1 cellular context compared by ENCODE assay signal in genomic region chr17:73192894-73193701, GRCh38.
TF ChIP-seq lines count a peak whose summit lies in the region.

TSS of gene COG1 (plus strand) at chr17:73193055. CDS start at chr17:73193070, 15 bp downstream.

TF ChIP-seq in HepG2, 621 proteins besides CTCF, POLR2A, EP300 and RAD21 (continued from another document and continues in another):
- TF ChIP-seq UBTF (CRISPR knock-in tag; IDR thresholded peaks at IDR 0.05) (peak; percentile 87), EHMT2 (IDR thresholded peaks at IDR 0.05; ENCODE audit: borderline replicate concordance, low read depth, low read length) (no peak), IRF2 (CRISPR knock-in tag; IDR thresholded peaks at IDR 0.05) (0 out of 2 replicates have a peak, but pooled peaks have one; percentile 49), PAF1 (CRISPR knock-in tag; IDR thresholded peaks at IDR 0.05) (no peak), ZFP91 (CRISPR knock-in tag; IDR thresholded peaks at IDR 0.05; ENCODE audit: borderline replicate concordance) (peak; percentile 91), PLRG1 (conservative IDR thresholded peaks at IDR 0.05) (no peak), ZNF768 (CRISPR knock-in tag; IDR thresholded peaks at IDR 0.05) (peak; percentile 68), MTA3 (CRISPR knock-in tag; IDR thresholded peaks at IDR 0.05) (no peak), MAF1 (CRISPR knock-in tag; IDR thresholded peaks at IDR 0.05; ENCODE audit: borderline replicate concordance) (no peak), ZNF687 (CRISPR knock-in tag; IDR thresholded peaks at IDR 0.05) (peak; percentile 86), ZNF431 (CRISPR knock-in tag; IDR thresholded peaks at IDR 0.05; ENCODE audit: borderline replicate concordance, low read depth) (peak; percentile 23), RNF219 (CRISPR knock-in tag; IDR thresholded peaks at IDR 0.05) (no peak), ATAD3A (CRISPR knock-in tag; IDR thresholded peaks at IDR 0.05) (no peak), ZNF841 (CRISPR knock-in tag; IDR thresholded peaks at IDR 0.05; ENCODE audit: borderline replicate concordance) (no peak), ZNF33B (CRISPR knock-in tag; IDR thresholded peaks at IDR 0.05) (no peak), ZNF501 (CRISPR knock-in tag; IDR thresholded peaks at IDR 0.05) (peak; percentile 59; the same call in 1 of the 2 replicates), KLF13 (CRISPR knock-in tag; IDR thresholded peaks at IDR 0.05) (no peak), DNMT3B (CRISPR knock-in tag; conservative IDR thresholded peaks at IDR 0.05) (0 out of 2 replicates have a peak, but pooled peaks have one; percentile 76), ZNF256 (CRISPR knock-in tag; conservative IDR thresholded peaks at IDR 0.05) (no peak), GATAD2A (CRISPR knock-in tag; IDR thresholded peaks at IDR 0.05) (peak; percentile 56; the same call in 1 of the 2 replicates), PRDM15 (CRISPR knock-in tag; IDR thresholded peaks at IDR 0.05) (no peak), ZNF44 (CRISPR knock-in tag; IDR thresholded peaks at IDR 0.05) (no peak), SIN3A (IDR thresholded peaks at IDR 0.05; ENCODE audit: borderline replicate concordance, low read depth, low read length) (peak; percentile 33; the same call in 1 of the 2 replicates), MYNN (CRISPR knock-in tag; IDR thresholded peaks at IDR 0.05; ENCODE audit: low read depth) (no peak), PPARG (CRISPR knock-in tag; conservative IDR thresholded peaks at IDR 0.05) (no peak; the same call in 1 of the 2 replicates), XRCC5 (optimal IDR thresholded peaks at IDR 0.05; ENCODE audit: low read length) (peak; percentile 73), TARDBP (CRISPR knock-in tag; IDR thresholded peaks at IDR 0.05) (peak; percentile 19; the same call in 1 of the 2 replicates), PRDM10 (CRISPR knock-in tag; IDR thresholded peaks at IDR 0.05; ENCODE audit: low read depth) (peak; percentile 55; the same call in 1 of the 2 replicates), CENPX (CRISPR knock-in tag; IDR thresholded peaks at IDR 0.05) (no peak), TSC22D2 (CRISPR knock-in tag; IDR thresholded peaks at IDR 0.05; ENCODE audit: borderline replicate concordance) (no peak), ZNF510 (CRISPR knock-in tag; IDR thresholded peaks at IDR 0.05; ENCODE audit: low read depth) (no peak), STAT5B (CRISPR knock-in tag; IDR thresholded peaks at IDR 0.05) (no peak), ZMYM4 (CRISPR knock-in tag; IDR thresholded peaks at IDR 0.05) (0 out of 2 replicates have a peak, but pooled peaks have one; percentile 13), TERF1 (CRISPR knock-in tag; IDR thresholded peaks at IDR 0.05) (peak; percentile 80; the same call in 1 of the 2 replicates), ZBTB2 (CRISPR knock-in tag; IDR thresholded peaks at IDR 0.05; ENCODE audit: low read depth) (no peak), NPAS2 (CRISPR knock-in tag; IDR thresholded peaks at IDR 0.05; ENCODE audit: borderline replicate concordance) (no peak), ZNF207 (IDR thresholded peaks at IDR 0.05; ENCODE audit: borderline replicate concordance) (no peak), ZZZ3 (CRISPR knock-in tag; IDR thresholded peaks at IDR 0.05; ENCODE audit: borderline replicate concordance) (no peak; the same call in 1 of the 2 replicates)
